1 cellular context compared by ENCODE assay signal in the genomic region with DNA sequence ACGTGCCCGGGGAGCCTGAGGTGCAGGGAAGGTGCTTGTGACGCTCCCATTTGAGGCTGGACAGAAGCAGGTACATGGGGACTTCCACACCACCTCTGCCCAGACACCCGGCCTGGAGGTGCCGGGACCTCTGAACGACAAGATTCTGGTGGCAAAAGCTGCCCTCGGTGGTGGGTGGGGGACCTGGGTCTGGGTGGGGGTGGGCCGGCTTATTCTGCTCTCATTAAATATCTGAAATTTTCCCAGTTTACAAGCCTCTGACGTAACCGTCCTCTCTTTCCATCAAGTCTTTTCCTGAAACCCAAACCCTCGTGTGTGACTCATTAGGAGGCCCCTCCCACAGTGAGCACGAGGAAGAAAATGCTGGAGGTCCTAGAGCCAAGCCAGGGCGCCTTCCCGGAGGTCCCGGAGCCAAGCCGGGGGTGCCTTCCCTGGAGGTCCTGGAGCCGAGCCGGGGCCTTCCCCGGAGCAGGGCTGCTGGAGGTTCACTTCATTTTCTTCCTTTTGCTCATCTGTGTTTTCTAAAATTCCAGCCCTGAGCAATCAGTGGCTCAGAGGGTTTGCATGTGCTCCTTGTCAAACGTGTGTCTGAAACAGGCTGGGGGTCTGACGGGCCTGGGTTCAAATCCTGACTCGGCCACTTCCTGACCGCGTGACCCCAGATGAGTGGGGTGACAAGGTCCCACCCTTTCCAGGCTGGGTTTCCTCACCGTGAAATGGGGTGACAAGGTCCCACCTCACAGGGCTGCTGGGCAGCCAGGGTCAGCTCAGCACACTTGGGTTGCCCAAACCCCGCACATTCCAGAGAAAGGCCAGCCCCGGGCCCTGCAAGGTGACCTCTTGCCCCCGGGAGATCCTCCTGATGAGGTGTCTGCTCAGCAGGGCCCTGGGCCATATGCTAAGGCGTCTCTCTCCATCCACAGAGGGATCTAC.
TF ChIP-seq lines count a peak whose summit lies in the region.

No MANE protein-coding gene starts in this region.

TF ChIP-seq in HCT116, 20 proteins besides CTCF, POLR2A, EP300 and RAD21 (continued from another document):
- TF ChIP-seq, protein P1, sequence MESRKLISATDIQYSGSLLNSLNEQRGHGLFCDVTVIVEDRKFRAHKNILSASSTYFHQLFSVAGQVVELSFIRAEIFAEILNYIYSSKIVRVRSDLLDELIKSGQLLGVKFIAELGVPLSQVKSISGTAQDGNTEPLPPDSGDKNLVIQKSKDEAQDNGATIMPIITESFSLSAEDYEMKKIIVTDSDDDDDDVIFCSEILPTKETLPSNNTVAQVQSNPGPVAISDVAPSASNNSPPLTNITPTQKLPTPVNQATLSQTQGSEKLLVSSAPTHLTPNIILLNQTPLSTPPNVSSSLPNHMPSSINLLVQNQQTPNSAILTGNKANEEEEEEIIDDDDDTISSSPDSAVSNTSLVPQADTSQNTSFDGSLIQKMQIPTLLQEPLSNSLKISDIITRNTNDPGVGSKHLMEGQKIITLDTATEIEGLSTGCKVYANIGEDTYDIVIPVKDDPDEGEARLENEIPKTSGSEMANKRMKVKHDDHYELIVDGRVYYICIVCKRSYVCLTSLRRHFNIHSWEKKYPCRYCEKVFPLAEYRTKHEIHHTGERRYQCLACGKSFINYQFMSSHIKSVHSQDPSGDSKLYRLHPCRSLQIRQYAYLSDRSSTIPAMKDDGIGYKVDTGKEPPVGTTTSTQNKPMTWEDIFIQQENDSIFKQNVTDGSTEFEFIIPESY (IDR thresholded peaks at IDR 0.05; ENCODE audit: extremely low read depth, insufficient replicate concordance, low read length), result no peak
- no peak for TF ChIP-seq CEBPB (IDR thresholded peaks at IDR 0.05; ENCODE audit: low read depth)
TF ChIP-seq in HCT116: peak in this region for 4.
